8 cellular contexts compared by ENCODE assay signal in genomic region chr14:73760598-73761586, GRCh38. TPM values are rescaled to one million over a fixed set of nuclear protein-coding genes. Genes with fewer than 3 reads are reported as not detected.
A peak's percentile ranks its signal among the peaks of the same experiment; 100 is the strongest.
DNase-seq lines count a peak whose midpoint lies in the region; ATAC-seq and TF ChIP-seq lines count a peak whose summit lies in the region.

No MANE protein-coding gene starts in this region.

- TSS peak; percentile 97 for BruUV-seq in Calu3 (replicated peaks; lab: Mats Ljungman, UMichigan)

- H3K4me3 Mint-ChIP-seq in Calu3 (ENCODE audit: low read depth, unreplicated experiment) (peak overlapping the region; percentile 73), nephron (peak overlapping the region; percentile 80 to 85 (median 85))

- CTCF ChIA-PET in Calu3 (lab: Charles Lee): interaction anchor here (0.7 to 3.2 kb wide), 8 partner anchors 16 to 125 kb away, joined by 3 to 11 read pairs (median 4); partner anchors contain the start of genes PTGR2 and ZNF410

- ATAC-seq in GM18868 (IDR thresholded peaks at IDR 0.05; ENCODE audit: unreplicated experiment) (no peak), GM19467 (IDR thresholded peaks at IDR 0.05; ENCODE audit: unreplicated experiment) (no peak)

- DNase-seq in Calu3 (no peak), HL-60 (ENCODE audit: low read depth in 1 of 2, low spot score in 1 of 2) (no peak), caudate nucleus (lab: John Stamatoyannopoulos, UW) (no peak), mucosa of gallbladder (ENCODE audit: low spot score) (no peak), AG08396 (ENCODE audit: low spot score) (no peak)

- TF ChIP-seq CTCF in Calu3 (IDR thresholded peaks at IDR 0.05; ENCODE audit: unreplicated experiment): no peak
- TF ChIP-seq CTCF in HL-60 (IDR thresholded peaks at IDR 0.05; ENCODE audit: insufficient read depth, low read length): no peak
- no peak for TF ChIP-seq CTCF in nephron (IDR thresholded peaks at IDR 0.05; ENCODE audit: unreplicated experiment in 3 of 3)

- H3K9me3 Mint-ChIP-seq in Calu3 (ENCODE audit: low read depth, unreplicated experiment): no peaks in the 10 kb centered on the region
- H3K9me3 Mint-ChIP-seq in nephron: no peaks in the 10 kb centered on the region

- H3K27ac Mint-ChIP-seq in Calu3 (ENCODE audit: unreplicated experiment) (peak overlapping the region; percentile 94), nephron (peak overlapping the region; percentile 75 to 95 (median 93))

- H3K4me1 Mint-ChIP-seq in Calu3 (ENCODE audit: low read depth, unreplicated experiment) (peaks cover 76% of the 10 kb centered on the region), nephron (peaks cover 87% of the 10 kb centered on the region)

- H3K27me3 ChIP-seq in HL-60 (ENCODE audit: insufficient read depth, poor library complexity, severe bottlenecking): no peaks in the 10 kb centered on the region

- H3K36me3 Mint-ChIP-seq in Calu3 (ENCODE audit: insufficient read depth, unreplicated experiment): peaks cover 36% of the 10 kb centered on the region
- H3K36me3 Mint-ChIP-seq in nephron (ENCODE audit: low read depth): no peaks in the 10 kb centered on the region

- intact Hi-C loops in Calu3 (cut with micrococcal nuclease; ENCODE audit: unreplicated experiment): no loop called here

- peak overlapping the region; percentile 33 for H3K4me3 ChIP-seq in HL-60 (replicated peaks; ENCODE audit: insufficient read depth, low read length)

- peak overlapping the region; percentile 58 for H3K27ac ChIP-seq in HL-60 (replicated peaks)
- peak overlapping the region; percentile 90 for H3K27ac ChIP-seq in caudate nucleus (ENCODE audit: low read depth, low read length)

- H3K27me3 Mint-ChIP-seq in Calu3 (ENCODE audit: unreplicated experiment): no peaks in the 10 kb centered on the region
- peaks cover 3% of the 10 kb centered on the region for H3K27me3 Mint-ChIP-seq in nephron (ENCODE audit: low read depth)

RNA-seq across cellular contexts. Expression of gene PNMA1, which starts 46.7 kb away (rescaled TPM):
- 37.2 and 37.9 TPM in 2 replicates for total RNA-seq in Calu3 (2022)
- total RNA-seq in mucosa of gallbladder: 79.5 TPM
